In the genomic region with DNA sequence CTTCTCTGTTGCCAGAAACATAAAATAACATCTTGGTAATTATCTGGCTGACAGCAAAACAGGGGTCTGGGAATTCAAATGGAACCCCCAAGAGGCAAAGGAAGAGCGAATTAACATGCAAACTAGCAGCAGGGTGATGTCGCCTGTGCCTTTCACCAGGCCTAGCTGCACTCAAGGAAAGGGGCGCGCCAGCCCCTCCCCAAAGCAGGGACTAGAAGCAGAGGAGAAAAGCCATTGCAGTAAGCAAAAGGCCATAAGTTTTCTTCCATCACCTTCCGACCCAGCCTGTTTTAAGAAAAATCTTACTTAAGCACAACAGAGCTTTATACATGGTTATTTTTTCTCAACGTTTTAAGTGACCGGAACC, we compare ENCODE assay signal across 8 cellular contexts. TPM values are rescaled to one million over a fixed set of nuclear protein-coding genes. Genes with fewer than 3 reads are reported as not detected.
DNase-seq lines count a peak whose midpoint lies in the region; ATAC-seq and TF ChIP-seq lines count a peak whose summit lies in the region.

No MANE protein-coding gene starts in this region.

- peak overlapping the region; percentile 96 for H3K27ac Mint-ChIP-seq in activated CD8-positive, alpha-beta memory T cell treated with anti-CD3 and anti-CD28 coated beads, Interleukin-2, amount 10 ng/mL, durations not matched to agents 7 days and 5 days
- H3K27ac Mint-ChIP-seq in T-helper 17 cell = peak overlapping the region; percentile 97

- H3K36me3 Mint-ChIP-seq in activated CD8-positive, alpha-beta memory T cell treated with anti-CD3 and anti-CD28 coated beads, Interleukin-2, amount 10 ng/mL, durations not matched to agents 7 days and 5 days = peaks cover 21% of the 10 kb centered on the region
- H3K36me3 Mint-ChIP-seq in T-helper 17 cell (ENCODE audit: low read depth) = peaks cover 12% of the 10 kb centered on the region

- peaks cover 9% of the 10 kb centered on the region for H3K4me1 ChIP-seq in skeletal muscle satellite cell (ENCODE audit: control insufficient read depth, insufficient read depth, low read length)

- no peak for TF ChIP-seq CTCF in foreskin fibroblast (IDR thresholded peaks at IDR 0.05; ENCODE audit: low read depth, low read length)

- ATAC-seq in activated CD8-positive, alpha-beta memory T cell treated with anti-CD3 and anti-CD28 coated beads, Interleukin-2, amount 10 ng/mL, durations not matched to agents 7 days and 5 days = peak; percentile 2
- ATAC-seq in HG02852 (IDR thresholded peaks at IDR 0.05; ENCODE audit: unreplicated experiment) = peak; percentile 5
- ATAC-seq in T-helper 17 cell = peak; percentile 2

- peaks cover 6% of the 10 kb centered on the region for H3K27me3 ChIP-seq in skeletal muscle satellite cell (ENCODE audit: control insufficient read depth, insufficient read depth, low read length)

- no peaks in the 10 kb centered on the region for H3K9me3 Mint-ChIP-seq in activated CD8-positive, alpha-beta memory T cell treated with anti-CD3 and anti-CD28 coated beads, Interleukin-2, amount 10 ng/mL, durations not matched to agents 7 days and 5 days (ENCODE audit: low read depth)

- peaks cover 32% of the 10 kb centered on the region for H3K4me1 Mint-ChIP-seq in activated CD8-positive, alpha-beta memory T cell treated with anti-CD3 and anti-CD28 coated beads, Interleukin-2, amount 10 ng/mL, durations not matched to agents 7 days and 5 days
- H3K4me1 Mint-ChIP-seq in T-helper 17 cell = peaks cover 37% of the 10 kb centered on the region

- H3K36me3 ChIP-seq in skeletal muscle satellite cell (ENCODE audit: insufficient read depth, low read length) = no peaks in the 10 kb centered on the region

- H3K9me3 ChIP-seq in T-helper 17 cell (ENCODE audit: control insufficient read depth, low read length, poor library complexity, severe bottlenecking) (no peaks in the 10 kb centered on the region), skeletal muscle satellite cell (replicated peaks; ENCODE audit: low read length) (no peaks in the 10 kb centered on the region)

- H3K4me3 Mint-ChIP-seq in activated CD8-positive, alpha-beta memory T cell treated with anti-CD3 and anti-CD28 coated beads, Interleukin-2, amount 10 ng/mL, durations not matched to agents 7 days and 5 days = peak overlapping the region; percentile 91
- H3K4me3 Mint-ChIP-seq in T-helper 17 cell = peak overlapping the region; percentile 99

- peak overlapping the region; percentile 84 for H3K4me2 ChIP-seq in skeletal muscle satellite cell (ENCODE audit: low read length)

- H3K27me3 Mint-ChIP-seq in activated CD8-positive, alpha-beta memory T cell treated with anti-CD3 and anti-CD28 coated beads, Interleukin-2, amount 10 ng/mL, durations not matched to agents 7 days and 5 days = no peaks in the 10 kb centered on the region
- peaks cover 7% of the 10 kb centered on the region for H3K27me3 Mint-ChIP-seq in T-helper 17 cell

- H3K9ac ChIP-seq in skeletal muscle satellite cell (ENCODE audit: low read depth, low read length) = peak overlapping the region; percentile 84

- no peak for DNase-seq in activated CD8-positive, alpha-beta memory T cell treated with anti-CD3 and anti-CD28 coated beads, Interleukin-2, amount 10 ng/mL, durations not matched to agents 7 days and 5 days
- no peak for DNase-seq in activated CD8-positive, alpha-beta memory T cell treated with anti-CD3 and anti-CD28 coated beads for 24 hours
- DNase-seq in T-helper 17 cell = no peak
- no peak for DNase-seq in foreskin fibroblast
- no peak for DNase-seq in middle frontal gyrus (ENCODE audit: extremely low spot score, low spot score)
- DNase-seq in cerebellar cortex (ENCODE audit: low spot score) = no peak

- CTCF ChIA-PET in activated CD8-positive, alpha-beta memory T cell treated with anti-CD3 and anti-CD28 coated beads, Interleukin-2, amount 10 ng/mL, durations not matched to agents 7 days and 5 days (lab: Charles Lee) = interaction anchor here (1.0 to 1.4 kb wide), 4 partner anchors 10 to 540 kb away, joined by 3 to 4 read pairs (median 4); a partner anchor contains a TSS

- H3K4me3 ChIP-seq in foreskin fibroblast (ENCODE audit: low read depth in 1 of 2, low read length in 2 of 2) (peak overlapping the region; percentile 95 to 99), skeletal muscle satellite cell (ENCODE audit: low read length) (peak overlapping the region; percentile 100)

RNA-seq across cellular contexts. Expression of a gene that starts 0.5 kb away (rescaled TPM):
- 10 to 100 TPM; 19.0 to 21.6 TPM for total RNA-seq in activated CD8-positive, alpha-beta memory T cell treated with anti-CD3 and anti-CD28 coated beads, Interleukin-2, amount 10 ng/mL, durations not matched to agents 7 days and 5 days
- total RNA-seq in T-helper 17 cell = 10 to 100 TPM in 1 of 2 donors, 1 to 10 TPM in 1; 9.9 to 11.1 TPM
- 7.6 and 11.7 TPM in 2 replicates for total RNA-seq in skeletal muscle satellite cell (2012; rRNA removed)
